1 cellular context compared by ENCODE assay signal in the genomic region with DNA sequence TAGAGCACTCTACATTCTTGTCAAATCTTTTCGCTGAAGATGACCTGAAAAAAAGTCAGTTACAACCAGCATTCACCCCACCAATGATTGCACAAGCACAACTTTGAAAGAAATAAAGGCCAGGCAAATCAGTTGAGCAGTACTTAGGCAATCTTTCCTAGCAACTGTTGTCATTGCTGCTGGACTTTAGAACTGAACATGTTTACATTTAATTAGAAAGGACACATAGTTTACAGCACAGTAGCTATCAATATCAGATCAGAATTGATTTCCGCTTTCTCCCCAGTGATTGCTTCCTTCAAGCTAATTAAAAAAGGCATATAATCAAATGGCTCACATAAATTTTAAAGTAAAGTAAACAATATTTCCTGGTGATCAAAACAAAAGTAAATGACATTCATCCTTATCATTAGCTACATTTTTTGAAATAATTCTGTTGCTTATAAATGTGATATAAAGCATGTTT.
TF ChIP-seq lines count a peak whose summit lies in the region.

No MANE protein-coding gene starts in this region.

TF ChIP-seq in HepG2, 621 proteins besides CTCF, POLR2A, EP300 and RAD21 (continued from another document and continues in another):
- TF ChIP-seq, protein P1, sequence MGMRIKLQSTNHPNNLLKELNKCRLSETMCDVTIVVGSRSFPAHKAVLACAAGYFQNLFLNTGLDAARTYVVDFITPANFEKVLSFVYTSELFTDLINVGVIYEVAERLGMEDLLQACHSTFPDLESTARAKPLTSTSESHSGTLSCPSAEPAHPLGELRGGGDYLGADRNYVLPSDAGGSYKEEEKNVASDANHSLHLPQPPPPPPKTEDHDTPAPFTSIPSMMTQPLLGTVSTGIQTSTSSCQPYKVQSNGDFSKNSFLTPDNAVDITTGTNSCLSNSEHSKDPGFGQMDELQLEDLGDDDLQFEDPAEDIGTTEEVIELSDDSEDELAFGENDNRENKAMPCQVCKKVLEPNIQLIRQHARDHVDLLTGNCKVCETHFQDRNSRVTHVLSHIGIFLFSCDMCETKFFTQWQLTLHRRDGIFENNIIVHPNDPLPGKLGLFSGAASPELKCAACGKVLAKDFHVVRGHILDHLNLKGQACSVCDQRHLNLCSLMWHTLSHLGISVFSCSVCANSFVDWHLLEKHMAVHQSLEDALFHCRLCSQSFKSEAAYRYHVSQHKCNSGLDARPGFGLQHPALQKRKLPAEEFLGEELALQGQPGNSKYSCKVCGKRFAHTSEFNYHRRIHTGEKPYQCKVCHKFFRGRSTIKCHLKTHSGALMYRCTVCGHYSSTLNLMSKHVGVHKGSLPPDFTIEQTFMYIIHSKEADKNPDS (CRISPR knock-in tag; IDR thresholded peaks at IDR 0.05), result peak; percentile 95; the same call in 1 of the 2 replicates
- TF ChIP-seq TBP (CRISPR knock-in tag; IDR thresholded peaks at IDR 0.05), result 0 out of 2 replicates have a peak, but pooled peaks have one; percentile 29
- peak; percentile 96 for TF ChIP-seq TSC22D2 (CRISPR knock-in tag; IDR thresholded peaks at IDR 0.05; ENCODE audit: borderline replicate concordance)
- TF ChIP-seq ISX (CRISPR knock-in tag; conservative IDR thresholded peaks at IDR 0.05), result peak; percentile 94; the same call in 1 of the 2 replicates
- TF ChIP-seq HNRNPL (IDR thresholded peaks at IDR 0.05; ENCODE audit: low read depth, low read length), result no peak
- TF ChIP-seq RAD51 (IDR thresholded peaks at IDR 0.05; ENCODE audit: borderline replicate concordance), result no peak
- TF ChIP-seq, protein P2, sequence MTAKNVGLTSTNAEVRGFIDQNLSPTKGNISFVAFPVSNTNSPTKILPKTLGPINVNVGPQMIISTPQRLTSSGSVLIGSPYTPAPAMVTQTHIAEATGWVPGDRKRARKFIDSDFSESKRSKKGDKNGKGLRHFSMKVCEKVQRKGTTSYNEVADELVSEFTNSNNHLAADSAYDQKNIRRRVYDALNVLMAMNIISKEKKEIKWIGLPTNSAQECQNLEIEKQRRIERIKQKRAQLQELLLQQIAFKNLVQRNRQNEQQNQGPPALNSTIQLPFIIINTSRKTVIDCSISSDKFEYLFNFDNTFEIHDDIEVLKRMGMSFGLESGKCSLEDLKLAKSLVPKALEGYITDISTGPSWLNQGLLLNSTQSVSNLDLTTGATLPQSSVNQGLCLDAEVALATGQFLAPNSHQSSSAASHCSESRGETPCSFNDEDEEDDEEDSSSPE (CRISPR knock-in tag; IDR thresholded peaks at IDR 0.05), result peak; percentile 72
- TF ChIP-seq MAF1 (CRISPR knock-in tag; IDR thresholded peaks at IDR 0.05; ENCODE audit: borderline replicate concordance), result 0 out of 2 replicates have a peak, but pooled peaks have one; percentile 80
- TF ChIP-seq ZFP82 (CRISPR knock-in tag; IDR thresholded peaks at IDR 0.05; ENCODE audit: borderline replicate concordance), result no peak
- no peak for TF ChIP-seq SNRNP70 (IDR thresholded peaks at IDR 0.05; ENCODE audit: low read depth, low read length)
- no peak for TF ChIP-seq GABPA (IDR thresholded peaks at IDR 0.05; ENCODE audit: low read depth, low read length)
- TF ChIP-seq GABPA (CRISPR knock-in tag; IDR thresholded peaks at IDR 0.05; ENCODE audit: low read depth), result peak; percentile 78
- TF ChIP-seq, protein P3, sequence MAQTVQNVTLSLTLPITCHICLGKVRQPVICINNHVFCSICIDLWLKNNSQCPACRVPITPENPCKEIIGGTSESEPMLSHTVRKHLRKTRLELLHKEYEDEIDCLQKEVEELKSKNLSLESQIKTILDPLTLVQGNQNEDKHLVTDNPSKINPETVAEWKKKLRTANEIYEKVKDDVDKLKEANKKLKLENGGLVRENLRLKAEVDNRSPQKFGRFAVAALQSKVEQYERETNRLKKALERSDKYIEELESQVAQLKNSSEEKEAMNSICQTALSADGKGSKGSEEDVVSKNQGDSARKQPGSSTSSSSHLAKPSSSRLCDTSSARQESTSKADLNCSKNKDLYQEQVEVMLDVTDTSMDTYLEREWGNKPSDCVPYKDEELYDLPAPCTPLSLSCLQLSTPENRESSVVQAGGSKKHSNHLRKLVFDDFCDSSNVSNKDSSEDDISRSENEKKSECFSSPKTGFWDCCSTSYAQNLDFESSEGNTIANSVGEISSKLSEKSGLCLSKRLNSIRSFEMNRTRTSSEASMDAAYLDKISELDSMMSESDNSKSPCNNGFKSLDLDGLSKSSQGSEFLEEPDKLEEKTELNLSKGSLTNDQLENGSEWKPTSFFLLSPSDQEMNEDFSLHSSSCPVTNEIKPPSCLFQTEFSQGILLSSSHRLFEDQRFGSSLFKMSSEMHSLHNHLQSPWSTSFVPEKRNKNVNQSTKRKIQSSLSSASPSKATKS (CRISPR knock-in tag; IDR thresholded peaks at IDR 0.05), result peak; percentile 96; the same call in 1 of the 2 replicates
- TF ChIP-seq, protein P4, sequence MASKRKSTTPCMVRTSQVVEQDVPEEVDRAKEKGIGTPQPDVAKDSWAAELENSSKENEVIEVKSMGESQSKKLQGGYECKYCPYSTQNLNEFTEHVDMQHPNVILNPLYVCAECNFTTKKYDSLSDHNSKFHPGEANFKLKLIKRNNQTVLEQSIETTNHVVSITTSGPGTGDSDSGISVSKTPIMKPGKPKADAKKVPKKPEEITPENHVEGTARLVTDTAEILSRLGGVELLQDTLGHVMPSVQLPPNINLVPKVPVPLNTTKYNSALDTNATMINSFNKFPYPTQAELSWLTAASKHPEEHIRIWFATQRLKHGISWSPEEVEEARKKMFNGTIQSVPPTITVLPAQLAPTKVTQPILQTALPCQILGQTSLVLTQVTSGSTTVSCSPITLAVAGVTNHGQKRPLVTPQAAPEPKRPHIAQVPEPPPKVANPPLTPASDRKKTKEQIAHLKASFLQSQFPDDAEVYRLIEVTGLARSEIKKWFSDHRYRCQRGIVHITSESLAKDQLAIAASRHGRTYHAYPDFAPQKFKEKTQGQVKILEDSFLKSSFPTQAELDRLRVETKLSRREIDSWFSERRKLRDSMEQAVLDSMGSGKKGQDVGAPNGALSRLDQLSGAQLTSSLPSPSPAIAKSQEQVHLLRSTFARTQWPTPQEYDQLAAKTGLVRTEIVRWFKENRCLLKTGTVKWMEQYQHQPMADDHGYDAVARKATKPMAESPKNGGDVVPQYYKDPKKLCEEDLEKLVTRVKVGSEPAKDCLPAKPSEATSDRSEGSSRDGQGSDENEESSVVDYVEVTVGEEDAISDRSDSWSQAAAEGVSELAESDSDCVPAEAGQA (IDR thresholded peaks at IDR 0.05; ENCODE audit: low read depth), result peak; percentile 87
- TF ChIP-seq, protein P4 (CRISPR knock-in tag; IDR thresholded peaks at IDR 0.05; ENCODE audit: borderline replicate concordance), result peak; percentile 94; the same call in 1 of the 2 replicates
- TF ChIP-seq, protein P5, sequence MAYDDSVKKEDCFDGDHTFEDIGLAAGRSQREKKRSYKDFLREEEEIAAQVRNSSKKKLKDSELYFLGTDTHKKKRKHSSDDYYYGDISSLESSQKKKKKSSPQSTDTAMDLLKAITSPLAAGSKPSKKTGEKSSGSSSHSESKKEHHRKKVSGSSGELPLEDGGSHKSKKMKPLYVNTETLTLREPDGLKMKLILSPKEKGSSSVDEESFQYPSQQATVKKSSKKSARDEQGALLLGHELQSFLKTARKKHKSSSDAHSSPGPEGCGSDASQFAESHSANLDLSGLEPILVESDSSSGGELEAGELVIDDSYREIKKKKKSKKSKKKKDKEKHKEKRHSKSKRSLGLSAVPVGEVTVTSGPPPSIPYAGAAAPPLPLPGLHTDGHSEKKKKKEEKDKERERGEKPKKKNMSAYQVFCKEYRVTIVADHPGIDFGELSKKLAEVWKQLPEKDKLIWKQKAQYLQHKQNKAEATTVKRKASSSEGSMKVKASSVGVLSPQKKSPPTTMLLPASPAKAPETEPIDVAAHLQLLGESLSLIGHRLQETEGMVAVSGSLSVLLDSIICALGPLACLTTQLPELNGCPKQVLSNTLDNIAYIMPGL (CRISPR knock-in tag; IDR thresholded peaks at IDR 0.05; ENCODE audit: borderline replicate concordance in 1 of 2, low read depth in 1 of 2), result peak; percentile 73 to 85
- peak; percentile 97 for TF ChIP-seq TOE1 (CRISPR knock-in tag; IDR thresholded peaks at IDR 0.05)
- TF ChIP-seq GATAD2A (CRISPR knock-in tag; IDR thresholded peaks at IDR 0.05), result peak; percentile 100
- TF ChIP-seq KLF12 (CRISPR knock-in tag; IDR thresholded peaks at IDR 0.05; ENCODE audit: borderline replicate concordance), result peak; percentile 55; the same call in 1 of the 2 replicates
- peak; percentile 99 for TF ChIP-seq NFKBIZ (CRISPR knock-in tag; IDR thresholded peaks at IDR 0.05)
- TF ChIP-seq, protein P6, sequence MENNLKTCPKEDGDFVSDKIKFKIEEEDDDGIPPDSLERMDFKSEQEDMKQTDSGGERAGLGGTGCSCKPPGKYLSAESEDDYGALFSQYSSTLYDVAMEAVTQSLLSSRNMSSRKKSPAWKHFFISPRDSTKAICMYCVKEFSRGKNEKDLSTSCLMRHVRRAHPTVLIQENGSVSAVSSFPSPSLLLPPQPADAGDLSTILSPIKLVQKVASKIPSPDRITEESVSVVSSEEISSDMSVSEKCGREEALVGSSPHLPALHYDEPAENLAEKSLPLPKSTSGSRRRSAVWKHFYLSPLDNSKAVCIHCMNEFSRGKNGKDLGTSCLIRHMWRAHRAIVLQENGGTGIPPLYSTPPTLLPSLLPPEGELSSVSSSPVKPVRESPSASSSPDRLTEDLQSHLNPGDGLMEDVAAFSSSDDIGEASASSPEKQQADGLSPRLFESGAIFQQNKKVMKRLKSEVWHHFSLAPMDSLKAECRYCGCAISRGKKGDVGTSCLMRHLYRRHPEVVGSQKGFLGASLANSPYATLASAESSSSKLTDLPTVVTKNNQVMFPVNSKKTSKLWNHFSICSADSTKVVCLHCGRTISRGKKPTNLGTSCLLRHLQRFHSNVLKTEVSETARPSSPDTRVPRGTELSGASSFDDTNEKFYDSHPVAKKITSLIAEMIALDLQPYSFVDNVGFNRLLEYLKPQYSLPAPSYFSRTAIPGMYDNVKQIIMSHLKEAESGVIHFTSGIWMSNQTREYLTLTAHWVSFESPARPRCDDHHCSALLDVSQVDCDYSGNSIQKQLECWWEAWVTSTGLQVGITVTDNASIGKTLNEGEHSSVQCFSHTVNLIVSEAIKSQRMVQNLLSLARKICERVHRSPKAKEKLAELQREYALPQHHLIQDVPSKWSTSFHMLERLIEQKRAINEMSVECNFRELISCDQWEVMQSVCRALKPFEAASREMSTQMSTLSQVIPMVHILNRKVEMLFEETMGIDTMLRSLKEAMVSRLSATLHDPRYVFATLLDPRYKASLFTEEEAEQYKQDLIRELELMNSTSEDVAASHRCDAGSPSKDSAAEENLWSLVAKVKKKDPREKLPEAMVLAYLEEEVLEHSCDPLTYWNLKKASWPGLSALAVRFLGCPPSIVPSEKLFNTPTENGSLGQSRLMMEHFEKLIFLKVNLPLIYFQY (CRISPR knock-in tag; IDR thresholded peaks at IDR 0.05; ENCODE audit: borderline replicate concordance), result peak; percentile 91; the same call in 1 of the 2 replicates
- TF ChIP-seq, protein P7, sequence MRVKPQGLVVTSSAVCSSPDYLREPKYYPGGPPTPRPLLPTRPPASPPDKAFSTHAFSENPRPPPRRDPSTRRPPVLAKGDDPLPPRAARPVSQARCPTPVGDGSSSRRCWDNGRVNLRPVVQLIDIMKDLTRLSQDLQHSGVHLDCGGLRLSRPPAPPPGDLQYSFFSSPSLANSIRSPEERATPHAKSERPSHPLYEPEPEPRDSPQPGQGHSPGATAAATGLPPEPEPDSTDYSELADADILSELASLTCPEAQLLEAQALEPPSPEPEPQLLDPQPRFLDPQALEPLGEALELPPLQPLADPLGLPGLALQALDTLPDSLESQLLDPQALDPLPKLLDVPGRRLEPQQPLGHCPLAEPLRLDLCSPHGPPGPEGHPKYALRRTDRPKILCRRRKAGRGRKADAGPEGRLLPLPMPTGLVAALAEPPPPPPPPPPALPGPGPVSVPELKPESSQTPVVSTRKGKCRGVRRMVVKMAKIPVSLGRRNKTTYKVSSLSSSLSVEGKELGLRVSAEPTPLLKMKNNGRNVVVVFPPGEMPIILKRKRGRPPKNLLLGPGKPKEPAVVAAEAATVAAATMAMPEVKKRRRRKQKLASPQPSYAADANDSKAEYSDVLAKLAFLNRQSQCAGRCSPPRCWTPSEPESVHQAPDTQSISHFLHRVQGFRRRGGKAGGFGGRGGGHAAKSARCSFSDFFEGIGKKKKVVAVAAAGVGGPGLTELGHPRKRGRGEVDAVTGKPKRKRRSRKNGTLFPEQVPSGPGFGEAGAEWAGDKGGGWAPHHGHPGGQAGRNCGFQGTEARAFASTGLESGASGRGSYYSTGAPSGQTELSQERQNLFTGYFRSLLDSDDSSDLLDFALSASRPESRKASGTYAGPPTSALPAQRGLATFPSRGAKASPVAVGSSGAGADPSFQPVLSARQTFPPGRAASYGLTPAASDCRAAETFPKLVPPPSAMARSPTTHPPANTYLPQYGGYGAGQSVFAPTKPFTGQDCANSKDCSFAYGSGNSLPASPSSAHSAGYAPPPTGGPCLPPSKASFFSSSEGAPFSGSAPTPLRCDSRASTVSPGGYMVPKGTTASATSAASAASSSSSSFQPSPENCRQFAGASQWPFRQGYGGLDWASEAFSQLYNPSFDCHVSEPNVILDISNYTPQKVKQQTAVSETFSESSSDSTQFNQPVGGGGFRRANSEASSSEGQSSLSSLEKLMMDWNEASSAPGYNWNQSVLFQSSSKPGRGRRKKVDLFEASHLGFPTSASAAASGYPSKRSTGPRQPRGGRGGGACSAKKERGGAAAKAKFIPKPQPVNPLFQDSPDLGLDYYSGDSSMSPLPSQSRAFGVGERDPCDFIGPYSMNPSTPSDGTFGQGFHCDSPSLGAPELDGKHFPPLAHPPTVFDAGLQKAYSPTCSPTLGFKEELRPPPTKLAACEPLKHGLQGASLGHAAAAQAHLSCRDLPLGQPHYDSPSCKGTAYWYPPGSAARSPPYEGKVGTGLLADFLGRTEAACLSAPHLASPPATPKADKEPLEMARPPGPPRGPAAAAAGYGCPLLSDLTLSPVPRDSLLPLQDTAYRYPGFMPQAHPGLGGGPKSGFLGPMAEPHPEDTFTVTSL (CRISPR knock-in tag; IDR thresholded peaks at IDR 0.05; ENCODE audit: borderline replicate concordance), result peak; percentile 100
- TF ChIP-seq SIN3B (IDR thresholded peaks at IDR 0.05; ENCODE audit: low read length), result no peak
- no peak for TF ChIP-seq AGO1 (IDR thresholded peaks at IDR 0.05; ENCODE audit: low read depth, low read length, poor library complexity, severe bottlenecking)
- no peak for TF ChIP-seq POLR2AphosphoS2 (IDR thresholded peaks at IDR 0.05; ENCODE audit: low read depth, low read length)
- peak; percentile 68; the same call in 1 of the 2 replicates for TF ChIP-seq ZNF256 (CRISPR knock-in tag; conservative IDR thresholded peaks at IDR 0.05)
- TF ChIP-seq YEATS4 (CRISPR knock-in tag; IDR thresholded peaks at IDR 0.05; ENCODE audit: borderline replicate concordance), result peak; percentile 76
- no peak for TF ChIP-seq ZNF296 (CRISPR knock-in tag; conservative IDR thresholded peaks at IDR 0.05)
- no peak for TF ChIP-seq SP1 (IDR thresholded peaks at IDR 0.05)
- peak; percentile 74; the same call in 1 of the 2 replicates for TF ChIP-seq SP1 (CRISPR knock-in tag; IDR thresholded peaks at IDR 0.05)
